ENCODE assay signal across 8 cellular contexts in genomic region chr14:55191101-55191880, GRCh38. TPM values are rescaled to one million over a fixed set of nuclear protein-coding genes. Genes with fewer than 3 reads are reported as not detected.
A peak's percentile ranks its signal among the peaks of the same experiment; 100 is the strongest.
DNase-seq lines count a peak whose midpoint lies in the region; ATAC-seq and TF ChIP-seq lines count a peak whose summit lies in the region.

Gene DLGAP5, minus strand, starts transcription at chr14:55191585. Its CDS starts 2,406 bp downstream, at chr14:55189179.

- no peaks in the 10 kb centered on the region for H3K9me3 ChIP-seq in lung (ENCODE audit: control insufficient read depth in 2 of 2, insufficient read depth in 1 of 2, low read length in 1 of 2)

- no peak within 1 kb of the TSS for H3K27ac ChIP-seq in lung (ENCODE audit: low read depth in 1 of 2, low read length in 1 of 2)

- H3K4me1 ChIP-seq in lung (ENCODE audit: control insufficient read depth in 2 of 2, insufficient read depth in 2 of 2, low read length in 2 of 2), result peaks cover 0 to 3% of the 10 kb centered on the region in 2 donors

- H3K4me3 ChIP-seq in lung, result peak within 1 kb of the TSS; percentile 54

- peaks cover 38% of the 10 kb centered on the region for H3K4me1 Mint-ChIP-seq in activated CD8-positive, alpha-beta T cell treated with anti-CD3 and anti-CD28 coated beads, Interleukin-2, amount 10 ng/mL, durations not matched to agents 7 days and 5 days (ENCODE audit: low read depth)

- peak within 1 kb of the TSS; percentile 98 for H3K4me3 Mint-ChIP-seq in activated CD8-positive, alpha-beta T cell treated with anti-CD3 and anti-CD28 coated beads, Interleukin-2, amount 10 ng/mL, durations not matched to agents 7 days and 5 days

- TF ChIP-seq CTCF in GM20000 (IDR thresholded peaks at IDR 0.05; ENCODE audit: extremely low read depth, missing control alignments) (no peak), lung (IDR thresholded peaks at IDR 0.05; ENCODE audit: control extremely low read depth, extremely low read depth) (no peak)

- no peaks in the 10 kb centered on the region for H3K27me3 ChIP-seq in lung (ENCODE audit: control insufficient read depth, insufficient read depth)

- peak within 1 kb of the TSS; percentile 97 for H3K27ac Mint-ChIP-seq in activated CD8-positive, alpha-beta T cell treated with anti-CD3 and anti-CD28 coated beads, Interleukin-2, amount 10 ng/mL, durations not matched to agents 7 days and 5 days

- H3K27me3 Mint-ChIP-seq in activated CD8-positive, alpha-beta T cell treated with anti-CD3 and anti-CD28 coated beads, Interleukin-2, amount 10 ng/mL, durations not matched to agents 7 days and 5 days (ENCODE audit: low read depth), result peaks cover 4% of the 10 kb centered on the region

- WGBS in lung, 2 donors, result 0 to 1% methylated on average over 43 to 45 of the region's 45 CpGs

- DNase-seq in COLO668 (lab: John Stamatoyannopoulos, UW; ENCODE audit: unreplicated experiment) (peak; percentile 97), GM20000 (ENCODE audit: low spot score) (peak; percentile 92), HS-5 (ENCODE audit: low read depth) (peak; percentile 89), NK-92 (lab: John Stamatoyannopoulos, UW; ENCODE audit: unreplicated experiment) (peak; percentile 52), lung (ENCODE audit: low spot score) (peak; percentile 94)
- DNase-seq in activated CD8-positive, alpha-beta T cell treated with anti-CD3 and anti-CD28 coated beads, Interleukin-2, amount 10 ng/mL, durations not matched to agents 7 days and 5 days, result peak; percentile 97
- peak; percentile 86 for DNase-seq in effector CD8-positive, alpha-beta T cell (lab: John Stamatoyannopoulos, UW)
- peak; percentile 83 to 92 (median 84) for DNase-seq in stimulated activated CD4-positive, alpha-beta T cell treated with anti-CD3 and anti-CD28 coated beads, TNF-alpha, amount 100 ng/mL, for 24 hours (ENCODE audit: low read depth in 3 of 3)

- ATAC-seq in activated CD8-positive, alpha-beta T cell treated with anti-CD3 and anti-CD28 coated beads, Interleukin-2, amount 10 ng/mL, durations not matched to agents 7 days and 5 days, result peak; percentile 99
- ATAC-seq in lung (ENCODE audit: insufficient read depth, low FRiP score), result peak; percentile 95

- H3K9me3 Mint-ChIP-seq in activated CD8-positive, alpha-beta T cell treated with anti-CD3 and anti-CD28 coated beads, Interleukin-2, amount 10 ng/mL, durations not matched to agents 7 days and 5 days (ENCODE audit: insufficient read depth), result no peaks in the 10 kb centered on the region

- CTCF ChIA-PET in activated CD8-positive, alpha-beta T cell treated with anti-CD3 and anti-CD28 coated beads, Interleukin-2, amount 10 ng/mL, durations not matched to agents 7 days and 5 days (lab: Charles Lee), result interaction anchor here (0.6 to 2.0 kb wide), 8 partner anchors 11 to 237 kb away, joined by 3 to 9 read pairs (median 4); partner anchors contain the start of gene MAPK1IP1L

- POLR2A ChIA-PET in activated CD8-positive, alpha-beta T cell treated with anti-CD3 and anti-CD28 coated beads, Interleukin-2, amount 10 ng/mL, durations not matched to agents 7 days and 5 days (lab: Charles Lee), result interaction anchor here (0.6 to 2.4 kb wide), 12 partner anchors 20 to 224 kb away, joined by 3 to 15 read pairs (median 6); partner anchors contain the start of genes MAPK1IP1L, SOCS4 and WDHD1

- H3K36me3 Mint-ChIP-seq in activated CD8-positive, alpha-beta T cell treated with anti-CD3 and anti-CD28 coated beads, Interleukin-2, amount 10 ng/mL, durations not matched to agents 7 days and 5 days (ENCODE audit: low read depth), result peaks cover 36% of the 10 kb centered on the region

- H3K36me3 ChIP-seq in lung (ENCODE audit: control insufficient read depth in 2 of 2, insufficient read depth in 2 of 2, low read length in 2 of 2), result no peaks in the 10 kb centered on the region

RNA-seq across cellular contexts. Expression of gene DLGAP5, which starts in this region (rescaled TPM):
- total RNA-seq in activated CD8-positive, alpha-beta T cell treated with anti-CD3 and anti-CD28 coated beads, Interleukin-2, amount 10 ng/mL, durations not matched to agents 7 days and 5 days, result 100 to 1,000 TPM; 110 to 112 TPM
- 1 to 10 TPM in 1 of 2 donors, under 1 TPM in 1; 0.34 to 5.0 TPM for total RNA-seq in lung
- polyA plus RNA-seq in lung, result under 1 TPM; 0.37 to 0.89 TPM

Comparison
In these comparisons a context has a peak if more than half of its experiments do, and no peak if none do; other contexts are left out.
1. RNA of gene DLGAP5 (total RNA-seq): 110 to 112 TPM in activated CD8-positive, alpha-beta T cell treated with anti-CD3 and anti-CD28 coated beads, Interleukin-2, amount 10 ng/mL, durations not matched to agents 7 days and 5 days; 0.34 to 5.0 TPM in lung; every median in the first group is over 10 times any median in the second.
2. Peak in every context shown above with its lines, with median percentiles within 50 percentile points of each other: DNase-seq.